Comparison of ENCODE assay signal across 1 cellular context in the genomic region with DNA sequence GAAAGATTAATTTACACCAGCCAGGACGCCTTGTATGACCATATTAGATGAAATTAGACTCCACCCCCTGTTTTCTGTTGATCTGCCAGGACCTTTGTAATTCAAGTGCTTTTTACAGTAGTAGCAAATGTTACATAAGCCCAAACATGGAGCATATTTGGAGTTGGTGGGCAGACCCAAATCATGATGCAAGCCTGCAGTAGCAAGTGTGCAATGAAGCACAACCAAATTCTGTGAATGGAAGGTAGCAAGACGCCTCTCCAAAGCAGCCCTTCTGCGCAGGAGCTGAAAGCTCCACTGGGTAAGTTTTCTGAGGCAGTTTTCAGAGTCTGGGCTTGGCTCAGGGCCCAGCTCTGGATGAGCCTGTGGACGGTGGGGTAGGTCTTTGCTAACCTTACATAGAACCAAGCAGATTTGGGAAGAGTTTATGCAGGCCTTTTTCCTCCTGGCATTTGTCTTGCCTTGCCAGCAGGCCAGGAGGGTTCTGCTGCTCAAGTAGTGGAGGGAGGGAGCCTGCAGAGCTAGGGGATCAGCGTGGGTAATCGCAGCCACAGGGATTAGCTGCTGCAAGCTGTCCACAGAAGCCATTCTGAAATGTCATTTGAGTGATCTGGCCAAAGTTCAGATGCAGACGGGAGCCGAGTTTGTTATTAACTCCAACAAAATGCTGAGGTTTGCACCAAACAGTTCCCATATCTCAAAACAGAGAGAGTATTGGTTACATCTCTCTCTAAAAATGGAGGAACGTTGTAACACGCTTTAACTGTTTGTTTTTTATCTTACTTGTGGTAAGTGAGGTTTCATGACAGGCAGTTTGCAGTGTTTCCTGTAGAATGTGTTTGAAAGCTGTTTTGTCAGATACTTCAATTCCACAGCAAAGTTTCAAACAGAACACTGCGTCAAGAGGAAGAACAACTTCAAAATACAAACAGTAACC.
TF ChIP-seq lines count a peak whose summit lies in the region.

No MANE protein-coding gene starts in this region.

TF ChIP-seq in HepG2, 621 proteins besides CTCF, POLR2A, EP300 and RAD21 (continued from another document and continues in another):
- TF ChIP-seq, protein P1, sequence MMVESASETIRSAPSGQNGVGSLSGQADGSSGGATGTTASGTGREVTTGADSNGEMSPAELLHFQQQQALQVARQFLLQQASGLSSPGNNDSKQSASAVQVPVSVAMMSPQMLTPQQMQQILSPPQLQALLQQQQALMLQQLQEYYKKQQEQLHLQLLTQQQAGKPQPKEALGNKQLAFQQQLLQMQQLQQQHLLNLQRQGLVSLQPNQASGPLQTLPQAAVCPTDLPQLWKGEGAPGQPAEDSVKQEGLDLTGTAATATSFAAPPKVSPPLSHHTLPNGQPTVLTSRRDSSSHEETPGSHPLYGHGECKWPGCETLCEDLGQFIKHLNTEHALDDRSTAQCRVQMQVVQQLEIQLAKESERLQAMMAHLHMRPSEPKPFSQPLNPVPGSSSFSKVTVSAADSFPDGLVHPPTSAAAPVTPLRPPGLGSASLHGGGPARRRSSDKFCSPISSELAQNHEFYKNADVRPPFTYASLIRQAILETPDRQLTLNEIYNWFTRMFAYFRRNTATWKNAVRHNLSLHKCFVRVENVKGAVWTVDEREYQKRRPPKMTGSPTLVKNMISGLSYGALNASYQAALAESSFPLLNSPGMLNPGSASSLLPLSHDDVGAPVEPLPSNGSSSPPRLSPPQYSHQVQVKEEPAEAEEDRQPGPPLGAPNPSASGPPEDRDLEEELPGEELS (CRISPR knock-in tag; IDR thresholded peaks at IDR 0.05), result peak; percentile 25; the same call in 1 of the 2 replicates
- TF ChIP-seq KLF9 (CRISPR knock-in tag; IDR thresholded peaks at IDR 0.05; ENCODE audit: low read depth) (no peak), ZNF225 (CRISPR knock-in tag; IDR thresholded peaks at IDR 0.05) (no peak), MAFF (IDR thresholded peaks at IDR 0.05; ENCODE audit: low read depth, low read length) (peak; percentile 93), ZNF292 (CRISPR knock-in tag; IDR thresholded peaks at IDR 0.05; ENCODE audit: borderline replicate concordance, low read depth) (no peak; the same call in 1 of the 2 replicates), ZBTB20 (CRISPR knock-in tag; IDR thresholded peaks at IDR 0.05; ENCODE audit: borderline replicate concordance, low read depth) (no peak), MAF1 (CRISPR knock-in tag; IDR thresholded peaks at IDR 0.05; ENCODE audit: borderline replicate concordance) (no peak), NCOR1 (IDR thresholded peaks at IDR 0.05; ENCODE audit: borderline replicate concordance, low read length) (peak; percentile 73), ZNF230 (CRISPR knock-in tag; IDR thresholded peaks at IDR 0.05) (no peak), GTF3A (CRISPR knock-in tag; conservative IDR thresholded peaks at IDR 0.05) (no peak), XBP1 (CRISPR knock-in tag; IDR thresholded peaks at IDR 0.05) (no peak), ZNF333 (CRISPR knock-in tag; IDR thresholded peaks at IDR 0.05; ENCODE audit: borderline replicate concordance) (0 out of 2 replicates have a peak, but pooled peaks have one; percentile 32), YEATS4 (CRISPR knock-in tag; IDR thresholded peaks at IDR 0.05; ENCODE audit: borderline replicate concordance) (peak; percentile 29), ZNF17 (CRISPR knock-in tag; IDR thresholded peaks at IDR 0.05) (no peak), ZNF326 (CRISPR knock-in tag; IDR thresholded peaks at IDR 0.05; ENCODE audit: borderline replicate concordance) (no peak), FOXC1 (CRISPR knock-in tag; IDR thresholded peaks at IDR 0.05; ENCODE audit: borderline replicate concordance) (no peak), KDM4B (CRISPR knock-in tag; IDR thresholded peaks at IDR 0.05) (no peak), KLF16 (CRISPR knock-in tag; IDR thresholded peaks at IDR 0.05) (peak in 1 of 2 experiments; percentile 46; a peak in 2 of 4 replicates), TMF1 (CRISPR knock-in tag; IDR thresholded peaks at IDR 0.05; ENCODE audit: low read depth) (no peak), ZFY (CRISPR knock-in tag; IDR thresholded peaks at IDR 0.05) (peak; percentile 68), BRD4 (CRISPR knock-in tag; IDR thresholded peaks at IDR 0.05) (no peak), TBX3 (IDR thresholded peaks at IDR 0.05; ENCODE audit: borderline replicate concordance) (no peak), XRCC5 (optimal IDR thresholded peaks at IDR 0.05; ENCODE audit: low read length) (no peak), NKX3-1 (CRISPR knock-in tag; IDR thresholded peaks at IDR 0.05) (no peak), JUN (CRISPR knock-in tag; IDR thresholded peaks at IDR 0.05) (no peak), BCL6 (CRISPR knock-in tag; IDR thresholded peaks at IDR 0.05) (peak; percentile 31; the same call in 1 of the 2 replicates), U2AF1 (optimal IDR thresholded peaks at IDR 0.05; ENCODE audit: low read depth, low read length) (no peak), ZNF7 (CRISPR knock-in tag; IDR thresholded peaks at IDR 0.05) (no peak), ZKSCAN1 (IDR thresholded peaks at IDR 0.05; ENCODE audit: low read length) (no peak)
- TF ChIP-seq, protein P2, sequence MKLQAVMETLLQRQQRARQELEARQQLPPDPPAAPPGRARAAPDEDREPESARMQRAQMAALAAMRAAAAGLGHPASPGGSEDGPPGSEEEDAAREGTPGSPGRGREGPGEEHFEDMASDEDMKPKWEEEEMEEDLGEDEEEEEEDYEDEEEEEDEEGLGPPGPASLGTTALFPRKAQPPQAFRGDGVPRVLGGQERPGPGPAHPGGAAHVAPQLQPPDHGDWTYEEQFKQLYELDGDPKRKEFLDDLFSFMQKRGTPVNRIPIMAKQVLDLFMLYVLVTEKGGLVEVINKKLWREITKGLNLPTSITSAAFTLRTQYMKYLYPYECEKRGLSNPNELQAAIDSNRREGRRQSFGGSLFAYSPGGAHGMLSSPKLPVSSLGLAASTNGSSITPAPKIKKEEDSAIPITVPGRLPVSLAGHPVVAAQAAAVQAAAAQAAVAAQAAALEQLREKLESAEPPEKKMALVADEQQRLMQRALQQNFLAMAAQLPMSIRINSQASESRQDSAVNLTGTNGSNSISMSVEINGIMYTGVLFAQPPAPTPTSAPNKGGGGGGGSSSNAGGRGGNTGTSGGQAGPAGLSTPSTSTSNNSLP (IDR thresholded peaks at IDR 0.05; ENCODE audit: low read depth, low read length), result 0 out of 2 replicates have a peak, but pooled peaks have one; percentile 44
- TF ChIP-seq, protein P3, sequence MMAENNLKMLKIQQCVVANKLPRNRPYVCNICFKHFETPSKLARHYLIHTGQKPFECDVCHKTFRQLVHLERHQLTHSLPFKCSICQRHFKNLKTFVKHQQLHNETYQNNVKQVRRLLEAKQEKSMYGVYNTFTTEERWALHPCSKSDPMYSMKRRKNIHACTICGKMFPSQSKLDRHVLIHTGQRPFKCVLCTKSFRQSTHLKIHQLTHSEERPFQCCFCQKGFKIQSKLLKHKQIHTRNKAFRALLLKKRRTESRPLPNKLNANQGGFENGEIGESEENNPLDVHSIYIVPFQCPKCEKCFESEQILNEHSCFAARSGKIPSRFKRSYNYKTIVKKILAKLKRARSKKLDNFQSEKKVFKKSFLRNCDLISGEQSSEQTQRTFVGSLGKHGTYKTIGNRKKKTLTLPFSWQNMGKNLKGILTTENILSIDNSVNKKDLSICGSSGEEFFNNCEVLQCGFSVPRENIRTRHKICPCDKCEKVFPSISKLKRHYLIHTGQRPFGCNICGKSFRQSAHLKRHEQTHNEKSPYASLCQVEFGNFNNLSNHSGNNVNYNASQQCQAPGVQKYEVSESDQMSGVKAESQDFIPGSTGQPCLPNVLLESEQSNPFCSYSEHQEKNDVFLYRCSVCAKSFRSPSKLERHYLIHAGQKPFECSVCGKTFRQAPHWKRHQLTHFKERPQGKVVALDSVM (CRISPR knock-in tag; IDR thresholded peaks at IDR 0.05), result no peak
- TF ChIP-seq, protein P4, sequence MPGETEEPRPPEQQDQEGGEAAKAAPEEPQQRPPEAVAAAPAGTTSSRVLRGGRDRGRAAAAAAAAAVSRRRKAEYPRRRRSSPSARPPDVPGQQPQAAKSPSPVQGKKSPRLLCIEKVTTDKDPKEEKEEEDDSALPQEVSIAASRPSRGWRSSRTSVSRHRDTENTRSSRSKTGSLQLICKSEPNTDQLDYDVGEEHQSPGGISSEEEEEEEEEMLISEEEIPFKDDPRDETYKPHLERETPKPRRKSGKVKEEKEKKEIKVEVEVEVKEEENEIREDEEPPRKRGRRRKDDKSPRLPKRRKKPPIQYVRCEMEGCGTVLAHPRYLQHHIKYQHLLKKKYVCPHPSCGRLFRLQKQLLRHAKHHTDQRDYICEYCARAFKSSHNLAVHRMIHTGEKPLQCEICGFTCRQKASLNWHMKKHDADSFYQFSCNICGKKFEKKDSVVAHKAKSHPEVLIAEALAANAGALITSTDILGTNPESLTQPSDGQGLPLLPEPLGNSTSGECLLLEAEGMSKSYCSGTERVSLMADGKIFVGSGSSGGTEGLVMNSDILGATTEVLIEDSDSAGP (CRISPR knock-in tag; IDR thresholded peaks at IDR 0.05; ENCODE audit: borderline replicate concordance), result peak; percentile 67; the same call in 1 of the 2 replicates
- TF ChIP-seq, protein P5, sequence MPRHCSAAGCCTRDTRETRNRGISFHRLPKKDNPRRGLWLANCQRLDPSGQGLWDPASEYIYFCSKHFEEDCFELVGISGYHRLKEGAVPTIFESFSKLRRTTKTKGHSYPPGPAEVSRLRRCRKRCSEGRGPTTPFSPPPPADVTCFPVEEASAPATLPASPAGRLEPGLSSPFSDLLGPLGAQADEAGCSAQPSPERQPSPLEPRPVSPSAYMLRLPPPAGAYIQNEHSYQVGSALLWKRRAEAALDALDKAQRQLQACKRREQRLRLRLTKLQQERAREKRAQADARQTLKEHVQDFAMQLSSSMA (CRISPR knock-in tag; IDR thresholded peaks at IDR 0.05), result no peak
- TF ChIP-seq, protein P6, sequence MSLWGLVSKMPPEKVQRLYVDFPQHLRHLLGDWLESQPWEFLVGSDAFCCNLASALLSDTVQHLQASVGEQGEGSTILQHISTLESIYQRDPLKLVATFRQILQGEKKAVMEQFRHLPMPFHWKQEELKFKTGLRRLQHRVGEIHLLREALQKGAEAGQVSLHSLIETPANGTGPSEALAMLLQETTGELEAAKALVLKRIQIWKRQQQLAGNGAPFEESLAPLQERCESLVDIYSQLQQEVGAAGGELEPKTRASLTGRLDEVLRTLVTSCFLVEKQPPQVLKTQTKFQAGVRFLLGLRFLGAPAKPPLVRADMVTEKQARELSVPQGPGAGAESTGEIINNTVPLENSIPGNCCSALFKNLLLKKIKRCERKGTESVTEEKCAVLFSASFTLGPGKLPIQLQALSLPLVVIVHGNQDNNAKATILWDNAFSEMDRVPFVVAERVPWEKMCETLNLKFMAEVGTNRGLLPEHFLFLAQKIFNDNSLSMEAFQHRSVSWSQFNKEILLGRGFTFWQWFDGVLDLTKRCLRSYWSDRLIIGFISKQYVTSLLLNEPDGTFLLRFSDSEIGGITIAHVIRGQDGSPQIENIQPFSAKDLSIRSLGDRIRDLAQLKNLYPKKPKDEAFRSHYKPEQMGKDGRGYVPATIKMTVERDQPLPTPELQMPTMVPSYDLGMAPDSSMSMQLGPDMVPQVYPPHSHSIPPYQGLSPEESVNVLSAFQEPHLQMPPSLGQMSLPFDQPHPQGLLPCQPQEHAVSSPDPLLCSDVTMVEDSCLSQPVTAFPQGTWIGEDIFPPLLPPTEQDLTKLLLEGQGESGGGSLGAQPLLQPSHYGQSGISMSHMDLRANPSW (CRISPR knock-in tag; IDR thresholded peaks at IDR 0.05; ENCODE audit: borderline replicate concordance), result no peak
- TF ChIP-seq, protein P7, sequence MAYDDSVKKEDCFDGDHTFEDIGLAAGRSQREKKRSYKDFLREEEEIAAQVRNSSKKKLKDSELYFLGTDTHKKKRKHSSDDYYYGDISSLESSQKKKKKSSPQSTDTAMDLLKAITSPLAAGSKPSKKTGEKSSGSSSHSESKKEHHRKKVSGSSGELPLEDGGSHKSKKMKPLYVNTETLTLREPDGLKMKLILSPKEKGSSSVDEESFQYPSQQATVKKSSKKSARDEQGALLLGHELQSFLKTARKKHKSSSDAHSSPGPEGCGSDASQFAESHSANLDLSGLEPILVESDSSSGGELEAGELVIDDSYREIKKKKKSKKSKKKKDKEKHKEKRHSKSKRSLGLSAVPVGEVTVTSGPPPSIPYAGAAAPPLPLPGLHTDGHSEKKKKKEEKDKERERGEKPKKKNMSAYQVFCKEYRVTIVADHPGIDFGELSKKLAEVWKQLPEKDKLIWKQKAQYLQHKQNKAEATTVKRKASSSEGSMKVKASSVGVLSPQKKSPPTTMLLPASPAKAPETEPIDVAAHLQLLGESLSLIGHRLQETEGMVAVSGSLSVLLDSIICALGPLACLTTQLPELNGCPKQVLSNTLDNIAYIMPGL (CRISPR knock-in tag; IDR thresholded peaks at IDR 0.05; ENCODE audit: borderline replicate concordance in 1 of 2, low read depth in 1 of 2), result peak in 1 of 2 experiments; percentile 5; a peak in 1 of 4 replicates
- TF ChIP-seq, protein P8, sequence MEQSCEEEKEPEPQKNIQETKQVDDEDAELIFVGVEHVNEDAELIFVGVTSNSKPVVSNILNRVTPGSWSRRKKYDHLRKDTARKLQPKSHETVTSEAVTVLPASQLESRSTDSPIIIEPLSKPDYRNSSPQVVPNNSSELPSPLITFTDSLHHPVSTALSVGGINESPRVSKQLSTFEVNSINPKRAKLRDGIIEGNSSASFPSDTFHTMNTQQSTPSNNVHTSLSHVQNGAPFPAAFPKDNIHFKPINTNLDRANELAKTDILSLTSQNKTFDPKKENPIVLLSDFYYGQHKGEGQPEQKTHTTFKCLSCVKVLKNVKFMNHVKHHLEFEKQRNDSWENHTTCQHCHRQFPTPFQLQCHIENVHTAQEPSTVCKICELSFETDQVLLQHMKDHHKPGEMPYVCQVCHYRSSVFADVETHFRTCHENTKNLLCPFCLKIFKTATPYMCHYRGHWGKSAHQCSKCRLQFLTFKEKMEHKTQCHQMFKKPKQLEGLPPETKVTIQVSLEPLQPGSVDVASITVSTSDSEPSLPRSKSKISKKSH (CRISPR knock-in tag; IDR thresholded peaks at IDR 0.05; ENCODE audit: borderline replicate concordance), result no peak
- TF ChIP-seq, protein P9, sequence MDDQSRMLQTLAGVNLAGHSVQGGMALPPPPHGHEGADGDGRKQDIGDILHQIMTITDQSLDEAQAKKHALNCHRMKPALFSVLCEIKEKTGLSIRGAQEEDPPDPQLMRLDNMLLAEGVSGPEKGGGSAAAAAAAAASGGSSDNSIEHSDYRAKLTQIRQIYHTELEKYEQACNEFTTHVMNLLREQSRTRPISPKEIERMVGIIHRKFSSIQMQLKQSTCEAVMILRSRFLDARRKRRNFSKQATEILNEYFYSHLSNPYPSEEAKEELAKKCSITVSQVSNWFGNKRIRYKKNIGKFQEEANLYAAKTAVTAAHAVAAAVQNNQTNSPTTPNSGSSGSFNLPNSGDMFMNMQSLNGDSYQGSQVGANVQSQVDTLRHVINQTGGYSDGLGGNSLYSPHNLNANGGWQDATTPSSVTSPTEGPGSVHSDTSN (CRISPR knock-in tag; IDR thresholded peaks at IDR 0.05; ENCODE audit: borderline replicate concordance), result no peak
- TF ChIP-seq, protein P10, sequence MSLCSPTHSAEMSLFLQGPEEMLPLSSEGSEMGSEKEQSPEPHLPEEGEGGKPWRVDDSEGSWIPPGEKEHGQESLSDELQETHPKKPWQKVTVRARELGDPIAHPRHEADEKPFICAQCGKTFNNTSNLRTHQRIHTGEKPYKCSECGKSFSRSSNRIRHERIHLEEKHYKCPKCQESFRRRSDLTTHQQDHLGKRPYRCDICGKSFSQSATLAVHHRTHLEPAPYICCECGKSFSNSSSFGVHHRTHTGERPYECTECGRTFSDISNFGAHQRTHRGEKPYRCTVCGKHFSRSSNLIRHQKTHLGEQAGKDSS (CRISPR knock-in tag; IDR thresholded peaks at IDR 0.05; ENCODE audit: borderline replicate concordance, low read depth), result no peak
